In genomic region chr20:1779567-1779966, GRCh38 we compare ENCODE assay signal across 7 cellular contexts.
"Had no signal": no experiment of that assay in that cellular context is flagged by ENCODE, and none has a peak within 500 bp of the region (broad histone marks: within the 10 kb centered on the region; RNA-seq: fewer than 3 reads in every experiment).

No MANE protein-coding gene starts in this region.

- H3K4me3 ChIP-seq: GM23338 had no signal

- H3K4me2 ChIP-seq: GM23338 had no signal

- DNase-seq: H9, HCEC 1CT, IMR-90 had no signal

- H2AFZ ChIP-seq: GM23338 had no signal

- FAIRE-seq: H1, H54, HTR-8/SVneo had no signal
